Comparison of ENCODE assay signal across 1 cellular context in genomic region chr10:99430116-99430450, GRCh38.
A peak's percentile ranks its signal among the peaks of the same experiment; 100 is the strongest.
TF ChIP-seq lines count a peak whose summit lies in the region.

No MANE protein-coding gene starts in this region.

TF ChIP-seq in HEK293, 187 proteins besides CTCF, POLR2A, EP300 and RAD21 (continued from another document):
- no peak for TF ChIP-seq HOXD13 (CRISPR knock-in tag; IDR thresholded peaks at IDR 0.05; ENCODE audit: borderline replicate concordance)
- no peak for TF ChIP-seq ZNF433 (tag by site-specific recombination; IDR thresholded peaks at IDR 0.05; ENCODE audit: low read depth)
- no peak for TF ChIP-seq PRDM4 (tag by site-specific recombination; IDR thresholded peaks at IDR 0.05)
- TF ChIP-seq EGR2 (tag by site-specific recombination; IDR thresholded peaks at IDR 0.05; ENCODE audit: low read depth), result no peak
- TF ChIP-seq KLF1 (tag by site-specific recombination; IDR thresholded peaks at IDR 0.05), result 0 out of 2 replicates have a peak, but pooled peaks have one; percentile 9
- TF ChIP-seq ZNF785 (tag by site-specific recombination; IDR thresholded peaks at IDR 0.05), result no peak
- TF ChIP-seq ZNF132 (tag by site-specific recombination; IDR thresholded peaks at IDR 0.05; ENCODE audit: borderline replicate concordance), result no peak
- TF ChIP-seq ZNF692 (tag by site-specific recombination; IDR thresholded peaks at IDR 0.05), result peak; percentile 24; the same call in 1 of the 2 replicates
- TF ChIP-seq ZFP37 (tag by site-specific recombination; IDR thresholded peaks at IDR 0.05), result 0 out of 2 replicates have a peak, but pooled peaks have one; percentile 23
